In genomic region chr11:75816561-75817239, GRCh38 we compare ENCODE assay signal across 1 cellular context.
TF ChIP-seq lines count a peak whose summit lies in the region.

No MANE protein-coding gene starts in this region.

TF ChIP-seq in HEK293, 187 proteins besides CTCF, POLR2A, EP300 and RAD21 (continued from another document and continues in another):
- TF ChIP-seq PRDM4 (tag by site-specific recombination; IDR thresholded peaks at IDR 0.05) (no peak), MEIS1 (CRISPR knock-in tag; IDR thresholded peaks at IDR 0.05; ENCODE audit: borderline replicate concordance) (no peak), SP3 (tag by site-specific recombination; IDR thresholded peaks at IDR 0.05) (no peak), ZNF26 (tag by site-specific recombination; IDR thresholded peaks at IDR 0.05) (no peak), SP7 (tag by site-specific recombination; IDR thresholded peaks at IDR 0.05) (no peak), ZNF791 (tag by site-specific recombination; IDR thresholded peaks at IDR 0.05) (no peak), ZFHX2 (tag by site-specific recombination; conservative IDR thresholded peaks at IDR 0.05) (peak; percentile 85), ZNF792 (tag by site-specific recombination; IDR thresholded peaks at IDR 0.05) (no peak), ZNF561 (tag by site-specific recombination; IDR thresholded peaks at IDR 0.05; ENCODE audit: borderline replicate concordance) (no peak), ZNF510 (tag by site-specific recombination; IDR thresholded peaks at IDR 0.05; ENCODE audit: insufficient replicate concordance) (no peak), ZNF658 (tag by site-specific recombination; IDR thresholded peaks at IDR 0.05) (no peak), ZNF174 (tag by site-specific recombination; IDR thresholded peaks at IDR 0.05) (no peak), ZBTB17 (tag by site-specific recombination; IDR thresholded peaks at IDR 0.05) (peak; percentile 57), ZNF416 (tag by site-specific recombination; IDR thresholded peaks at IDR 0.05) (no peak), ZNF623 (tag by site-specific recombination; IDR thresholded peaks at IDR 0.05) (no peak), ZNF112 (tag by site-specific recombination; IDR thresholded peaks at IDR 0.05) (no peak), ZNF148 (tag by site-specific recombination; IDR thresholded peaks at IDR 0.05; ENCODE audit: borderline replicate concordance) (no peak), ZNF175 (tag by site-specific recombination; IDR thresholded peaks at IDR 0.05) (no peak), INSM2 (tag by site-specific recombination; IDR thresholded peaks at IDR 0.05) (no peak), ZNF548 (tag by site-specific recombination; IDR thresholded peaks at IDR 0.05) (no peak), PRDM1 (tag by site-specific recombination; IDR thresholded peaks at IDR 0.05) (peak; percentile 96), ZNF202 (tag by site-specific recombination; IDR thresholded peaks at IDR 0.05; ENCODE audit: borderline replicate concordance) (no peak), ZNF2 (tag by site-specific recombination; IDR thresholded peaks at IDR 0.05) (no peak), ZNF449 (tag by site-specific recombination; IDR thresholded peaks at IDR 0.05) (no peak), ZEB2 (tag by site-specific recombination; IDR thresholded peaks at IDR 0.05) (no peak), ZBTB48 (tag by site-specific recombination; IDR thresholded peaks at IDR 0.05) (peak; percentile 54; the same call in 1 of the 2 replicates), KLF7 (tag by site-specific recombination; IDR thresholded peaks at IDR 0.05; ENCODE audit: borderline replicate concordance) (no peak), ZNF24 (tag by site-specific recombination; IDR thresholded peaks at IDR 0.05) (no peak), ZBTB7A (tag by site-specific recombination; IDR thresholded peaks at IDR 0.05; ENCODE audit: low read depth) (no peak), ZNF560 (tag by site-specific recombination; IDR thresholded peaks at IDR 0.05; ENCODE audit: borderline replicate concordance) (no peak), GLI4 (tag by site-specific recombination; IDR thresholded peaks at IDR 0.05) (no peak), ZNF341 (tag by site-specific recombination; IDR thresholded peaks at IDR 0.05; ENCODE audit: low read depth) (peak; percentile 37; the same call in 1 of the 2 replicates), ZNF221 (tag by site-specific recombination; IDR thresholded peaks at IDR 0.05; ENCODE audit: borderline replicate concordance) (no peak), ZNF48 (tag by site-specific recombination; IDR thresholded peaks at IDR 0.05) (no peak), ZBTB10 (tag by site-specific recombination; IDR thresholded peaks at IDR 0.05) (no peak), HOXA7 (CRISPR knock-in tag; IDR thresholded peaks at IDR 0.05; ENCODE audit: borderline replicate concordance) (no peak), ZFP69B (tag by site-specific recombination; IDR thresholded peaks at IDR 0.05) (no peak), ZNF10 (tag by site-specific recombination; IDR thresholded peaks at IDR 0.05) (no peak), ZNF596 (tag by site-specific recombination; IDR thresholded peaks at IDR 0.05) (no peak), ZNF843 (tag by site-specific recombination; IDR thresholded peaks at IDR 0.05) (no peak), ZNF398 (tag by site-specific recombination; IDR thresholded peaks at IDR 0.05) (peak; percentile 87), PATZ1 (tag by site-specific recombination; IDR thresholded peaks at IDR 0.05) (0 out of 2 replicates have a peak, but pooled peaks have one; percentile 31), PRDM6 (tag by site-specific recombination; IDR thresholded peaks at IDR 0.05) (no peak), ZNF571 (tag by site-specific recombination; IDR thresholded peaks at IDR 0.05) (no peak), ZBTB26 (tag by site-specific recombination; optimal IDR thresholded peaks at IDR 0.05) (no peak), ZNF366 (tag by site-specific recombination; conservative IDR thresholded peaks at IDR 0.05) (0 out of 2 replicates have a peak, but pooled peaks have one; percentile 34)
